ENCODE assay signal across 10 cellular contexts in the genomic region with DNA sequence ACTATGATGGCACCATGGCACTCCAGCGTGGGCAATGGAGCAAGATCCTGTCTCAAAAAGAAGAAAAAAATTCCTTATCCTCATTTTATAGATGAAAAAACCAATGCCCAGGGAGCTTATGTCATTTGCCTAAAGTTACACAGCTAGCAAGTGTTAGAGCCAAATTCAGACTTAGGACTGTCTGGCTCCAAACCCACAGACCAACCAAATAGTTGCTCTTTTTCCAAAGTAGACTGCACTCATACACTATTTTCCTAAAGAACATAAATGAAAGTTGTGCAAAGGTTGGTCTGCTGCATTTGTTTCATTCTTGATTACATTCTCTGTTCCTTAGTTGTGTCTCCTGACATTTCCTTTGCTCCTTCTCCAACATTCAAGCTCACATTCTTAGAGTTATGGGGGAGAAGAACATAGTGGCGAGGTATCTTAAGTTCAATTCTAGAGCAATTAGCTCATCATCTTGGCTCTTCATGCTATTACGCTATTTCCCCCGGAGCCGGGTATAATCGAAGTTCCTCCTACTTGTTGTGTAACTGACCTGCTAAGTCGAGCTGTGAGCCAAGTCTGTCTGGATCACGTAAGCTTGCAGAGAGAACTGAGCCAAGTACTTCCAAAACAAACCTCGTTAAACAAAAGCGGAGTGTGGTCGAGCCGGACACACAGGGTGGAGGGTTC.
DNase-seq lines count a peak whose midpoint lies in the region; ATAC-seq and TF ChIP-seq lines count a peak whose summit lies in the region.
"Had no signal": no experiment of that assay in that cellular context is flagged by ENCODE, and none has a peak within 500 bp of the region (broad histone marks: within the 10 kb centered on the region; RNA-seq: fewer than 3 reads in every experiment).

No MANE protein-coding gene starts in this region.

- H3K9me3 ChIP-seq in AG04450 (ENCODE audit: control insufficient read depth, insufficient read depth, low read length) (no peaks in the 10 kb centered on the region), esophagus muscularis mucosa (no peaks in the 10 kb centered on the region)

- CTCF ChIA-PET in AG04450 (lab: Charles Lee): interaction anchor here (1.1 kb wide), 1 partner anchor 34 kb away, joined by 4 read pairs; no protein-coding TSS in a partner anchor

- H3K27me3 ChIP-seq in AG04450 (ENCODE audit: control insufficient read depth, insufficient read depth, low read length): peaks cover 2% of the 10 kb centered on the region
- no peaks in the 10 kb centered on the region for H3K27me3 ChIP-seq in esophagus muscularis mucosa

- DNase-seq in AG04450 (ENCODE audit: low read depth, low spot score) (peak; percentile 91), NCI-H226 (peak; percentile 95), esophagus muscularis mucosa (ENCODE audit: extremely low spot score) (peak; percentile 96), RPMI8226 (no peak)
- DNase-seq in activated CD4-positive, alpha-beta T cell treated with anti-CD3 and anti-CD28 coated beads, Interleukin-2, amount 50 U/mL, for 1 hour: no peak
- no peak for DNase-seq in activated T-cell treated with anti-CD3 and anti-CD28 coated beads, Interleukin-2, amount 50 U/mL, for 24 hours
- DNase-seq: NCI-H2081 treated with DMSO at 0.1 percent for 48 hours had no signal

- 26% methylated on average over 12 of the region's 12 CpGs for WGBS in esophagus muscularis mucosa

- peaks cover 1% of the 10 kb centered on the region for H3K9me3 Mint-ChIP-seq in nephron
- H3K9me3 Mint-ChIP-seq in activated T-cell treated with anti-CD3 and anti-CD28 coated beads, Interleukin-2, amount 50 U/mL, for 24 hours: no peaks in the 10 kb centered on the region

- TF ChIP-seq CTCF in AG04450 (IDR thresholded peaks at IDR 0.05; ENCODE audit: low read depth, low read length): no peak
- TF ChIP-seq CTCF in esophagus muscularis mucosa (IDR thresholded peaks at IDR 0.05): no peak
- no peak for TF ChIP-seq CTCF in nephron (IDR thresholded peaks at IDR 0.05; ENCODE audit: unreplicated experiment in 3 of 3)

- no peak for TF ChIP-seq EP300 in esophagus muscularis mucosa (IDR thresholded peaks at IDR 0.05)

- H3K4me1 Mint-ChIP-seq in nephron: peaks cover 27% of the 10 kb centered on the region
- no peaks in the 10 kb centered on the region for H3K4me1 Mint-ChIP-seq in activated T-cell treated with anti-CD3 and anti-CD28 coated beads, Interleukin-2, amount 50 U/mL, for 24 hours (ENCODE audit: low read depth)

- H3K27me3 Mint-ChIP-seq in nephron (ENCODE audit: low read depth): peaks cover 17% of the 10 kb centered on the region
- no peaks in the 10 kb centered on the region for H3K27me3 Mint-ChIP-seq in activated T-cell treated with anti-CD3 and anti-CD28 coated beads, Interleukin-2, amount 50 U/mL, for 24 hours

- no peaks in the 10 kb centered on the region for H3K36me3 ChIP-seq in esophagus muscularis mucosa

- peak overlapping the region in 2 of 3 experiments; percentile 61 to 75 for H3K27ac Mint-ChIP-seq in nephron
- H3K27ac Mint-ChIP-seq in activated T-cell treated with anti-CD3 and anti-CD28 coated beads, Interleukin-2, amount 50 U/mL, for 24 hours: no peak overlapping the region

- no peak for TF ChIP-seq POLR2A in esophagus muscularis mucosa (IDR thresholded peaks at IDR 0.05; ENCODE audit: low read depth)

- peak overlapping the region in 1 of 3 experiments; percentile 6 for H3K4me3 Mint-ChIP-seq in nephron
- no peak overlapping the region for H3K4me3 Mint-ChIP-seq in activated T-cell treated with anti-CD3 and anti-CD28 coated beads, Interleukin-2, amount 50 U/mL, for 24 hours

- H3K4me3 ChIP-seq in AG04450 (ENCODE audit: low read depth, low read length) (peak overlapping the region; percentile 31), esophagus muscularis mucosa (peak overlapping the region in 3 of 4 donors; percentile 11 to 17 (median 15))

- POLR2A ChIA-PET in AG04450 (lab: Yijun Ruan, JAX): interaction anchor here (0.6 to 1.6 kb wide), 9 partner anchors 24 to 365 kb away, joined by 3 to 13 read pairs (median 5); partner anchors contain the start of gene PCSK5

- peaks cover 6 to 30% (median 27%) of the 10 kb centered on the region in 4 donors for H3K4me1 ChIP-seq in esophagus muscularis mucosa

- intact Hi-C loops in esophagus muscularis mucosa (cut with DNase I): loop anchor here (5.0 kb wide), 1 partner anchor 364 kb away; the partner anchor contains the start of gene PCSK5

- H3K27ac ChIP-seq in AG04450 (ENCODE audit: low read depth, low read length) (peak overlapping the region; percentile 42), esophagus muscularis mucosa (replicated peaks in 1 of 4) (peak overlapping the region; percentile 74 to 86 (median 82))

- no peaks in the 10 kb centered on the region for H3K36me3 Mint-ChIP-seq in nephron (ENCODE audit: low read depth)
- H3K36me3 Mint-ChIP-seq in activated T-cell treated with anti-CD3 and anti-CD28 coated beads, Interleukin-2, amount 50 U/mL, for 24 hours (ENCODE audit: low read depth): no peaks in the 10 kb centered on the region

- no peak for ATAC-seq in GM18517 (IDR thresholded peaks at IDR 0.05; ENCODE audit: unreplicated experiment)
- ATAC-seq: activated CD4-positive, CD25-positive, alpha-beta regulatory T cell treated with anti-CD3 and anti-CD28 coated beads, Interleukin-2, amount 50 U/mL, for 24 hours had no signal

Comparison
In these comparisons a context has a peak if more than half of its experiments do, and no peak if none do; other contexts are left out.
1. DNase-seq: peak in AG04450 (single experiment), NCI-H226 (single experiment) and esophagus muscularis mucosa (single experiment); none in activated CD4-positive, alpha-beta T cell treated with anti-CD3 and anti-CD28 coated beads, Interleukin-2, amount 50 U/mL, for 1 hour (single experiment), RPMI8226 (single experiment) and activated T-cell treated with anti-CD3 and anti-CD28 coated beads, Interleukin-2, amount 50 U/mL, for 24 hours (single experiment).